Comparison of ENCODE assay signal across 14 cellular contexts in genomic region chr12:32698285-32698684, GRCh38. TPM values are rescaled to one million over a fixed set of nuclear protein-coding genes. Genes with fewer than 3 reads are reported as not detected.
DNase-seq lines count a peak whose midpoint lies in the region; ATAC-seq, FAIRE-seq and TF ChIP-seq lines count a peak whose summit lies in the region.
"Had no signal": no experiment of that assay in that cellular context is flagged by ENCODE, and none has a peak within 500 bp of the region (broad histone marks: within the 10 kb centered on the region; RNA-seq: fewer than 3 reads in every experiment).

No MANE protein-coding gene starts in this region.

- H3K4me1 ChIP-seq in SK-N-SH (ENCODE audit: control insufficient read depth in 1 of 2, insufficient read depth in 2 of 2, low read depth in 1 of 2, low read length in 1 of 2) (peaks cover 5 to 20% of the 10 kb centered on the region in 2 experiments; a peak in 2 of 4 replicates), small intestine (ENCODE audit: control insufficient read depth in 2 of 2, insufficient read depth in 1 of 2, low read depth in 1 of 2, low read length in 1 of 2) (no peaks in the 10 kb centered on the region), Caco-2 (no peaks in the 10 kb centered on the region)
- H3K4me1 ChIP-seq: SJSA1 had no signal

- H3K36me3 ChIP-seq in SK-N-SH (replicated peaks in 1 of 2; ENCODE audit: control insufficient read depth in 1 of 2, insufficient read depth in 2 of 2, low read length in 1 of 2) (peaks cover 6 to 13% of the 10 kb centered on the region in 2 experiments), small intestine (ENCODE audit: control insufficient read depth in 2 of 2, insufficient read depth in 2 of 2, low read length in 2 of 2) (no peaks in the 10 kb centered on the region), Caco-2 (ENCODE audit: control insufficient read depth, insufficient read depth, low read length) (no peaks in the 10 kb centered on the region; the same call in none of the 2 replicates)
- H3K36me3 ChIP-seq: thoracic aorta had no signal

- WGBS in SK-N-SH (ENCODE audit: low lambda C conversion rate), result 53% methylated on average over 2 of the region's 2 CpGs
- 63 to 82% (median 69%) methylated on average over 2 of the region's 2 CpGs for WGBS in small intestine, 3 donors

- no peaks in the 10 kb centered on the region for H3K27me3 Mint-ChIP-seq in Caco-2 (ENCODE audit: insufficient read depth, unreplicated experiment)
- H3K27me3 Mint-ChIP-seq: activated CD8-positive, alpha-beta T cell treated with anti-CD3 and anti-CD28 coated beads for 36 hours had no signal

- peaks cover 13% of the 10 kb centered on the region for H3F3A ChIP-seq in SK-N-SH (replicated peaks; ENCODE audit: insufficient read depth)

- H3K36me3 Mint-ChIP-seq in Caco-2 (ENCODE audit: insufficient read depth, unreplicated experiment), result peaks cover 33% of the 10 kb centered on the region

- BruUV-seq in Caco-2 (replicated peaks; lab: Mats Ljungman, UMichigan), result no TSS peak

- peaks cover 11% of the 10 kb centered on the region for H4K20me1 ChIP-seq in SK-N-SH (ENCODE audit: insufficient read depth)

- no peak for TF ChIP-seq CTCF in SK-N-SH (IDR thresholded peaks at IDR 0.05)
- TF ChIP-seq CTCF in Caco-2 (IDR thresholded peaks at IDR 0.05; ENCODE audit: insufficient read depth in 1 of 2, low read depth in 1 of 2, low read length in 1 of 2, severe bottlenecking in 1 of 2, unreplicated experiment in 1 of 2), result no peak

- CTCF ChIA-PET in SK-N-SH (lab: Yijun Ruan, JAX), result interaction anchor here (0.6 to 1.9 kb wide), 4 partner anchors 8 to 57 kb away, joined by 3 to 12 read pairs (median 3); partner anchors contain the start of gene YARS2
- CTCF ChIA-PET in Caco-2 (lab: Charles Lee), result no interaction called here

- no peaks in the 10 kb centered on the region for H3K4me1 Mint-ChIP-seq in Caco-2 (ENCODE audit: low read depth, unreplicated experiment)

- H3K4me3 ChIP-seq in SK-N-SH (ENCODE audit: low read depth in 2 of 2, low read length in 1 of 2) (no peak overlapping the region), small intestine (ENCODE audit: low read depth in 1 of 2, low read length in 2 of 2) (no peak overlapping the region), Caco-2 (ENCODE audit: low read depth, low read length) (no peak overlapping the region)
- H3K4me3 ChIP-seq: SJSA1, thoracic aorta had no signal

- H3K27ac Mint-ChIP-seq in Caco-2 (ENCODE audit: unreplicated experiment), result no peak overlapping the region
- H3K27ac Mint-ChIP-seq: activated CD8-positive, alpha-beta T cell treated with anti-CD3 and anti-CD28 coated beads for 36 hours; activated T-helper 2 cell treated with anti-CD3 and anti-CD28 coated beads, Interferon-gamma antibody, Interleukin-2, Interleukin-4, amounts not matched to agents 10 μg/mL and 5 μg/mL and 100 μg/mL, durations not matched to agents 14 hours and 24 hours and 36 hours had no signal

- intact Hi-C loops in Caco-2 (cut with micrococcal nuclease; ENCODE audit: unreplicated experiment), result no loop called here

- H3K27ac ChIP-seq in SK-N-SH (ENCODE audit: low read depth in 2 of 2, low read length in 1 of 2) (peak overlapping the region in 1 of 2 experiments; percentile 90; a peak in 2 of 4 replicates), small intestine (ENCODE audit: low read depth in 1 of 2, low read length in 1 of 2) (no peak overlapping the region)
- H3K27ac ChIP-seq: C4-2B, SJSA1, thoracic aorta had no signal

- peak in 1 of 2 experiments; percentile 85; a peak in 2 of 4 replicates for TF ChIP-seq EP300 in SK-N-SH (IDR thresholded peaks at IDR 0.05; ENCODE audit: borderline replicate concordance in 1 of 2, low read depth in 1 of 2, low read length in 1 of 2)

- H3K9me3 ChIP-seq in SK-N-SH, result no peaks in the 10 kb centered on the region
- no peaks in the 10 kb centered on the region for H3K9me3 ChIP-seq in small intestine (ENCODE audit: control insufficient read depth, low read depth)
- H3K9me3 ChIP-seq in Caco-2, result peaks cover 11% of the 10 kb centered on the region; the same call in 1 of the 2 replicates
- H3K9me3 ChIP-seq: SJSA1, thoracic aorta had no signal

- no peak overlapping the region for H3K4me3 Mint-ChIP-seq in Caco-2 (ENCODE audit: unreplicated experiment)
- H3K4me3 Mint-ChIP-seq: activated CD8-positive, alpha-beta T cell treated with anti-CD3 and anti-CD28 coated beads for 36 hours had no signal

- no peak for FAIRE-seq in small intestine (lab: Jason Lieb, UNC)

- POLR2A ChIA-PET in SK-N-SH (lab: Yijun Ruan, JAX) (interaction anchor here (2.2 kb wide), 1 partner anchor 19 kb away, joined by 9 read pairs; the partner anchor contains the start of gene DNM1L), Caco-2 (lab: Charles Lee) (no interaction called here)

- no peak overlapping the region for H2AFZ ChIP-seq in SK-N-SH (ENCODE audit: low read depth)

- no peaks in the 10 kb centered on the region for H3K9me2 ChIP-seq in SK-N-SH

- H3K27me3 ChIP-seq in SK-N-SH (ENCODE audit: insufficient read depth) (no peaks in the 10 kb centered on the region), small intestine (ENCODE audit: control insufficient read depth in 2 of 2, insufficient read depth in 2 of 2, low read length in 2 of 2) (no peaks in the 10 kb centered on the region), Caco-2 (replicated peaks; ENCODE audit: control insufficient read depth, insufficient read depth, low read length) (no peaks in the 10 kb centered on the region)
- H3K27me3 ChIP-seq: SJSA1 had no signal

- no peak overlapping the region for H3K9ac ChIP-seq in SK-N-SH

- no peak overlapping the region for H3K4me2 ChIP-seq in SK-N-SH

- H3K9me3 Mint-ChIP-seq in Caco-2 (ENCODE audit: unreplicated experiment), result peaks cover 21% of the 10 kb centered on the region
- H3K9me3 Mint-ChIP-seq: activated CD8-positive, alpha-beta T cell treated with anti-CD3 and anti-CD28 coated beads for 36 hours had no signal

- DNase-seq in NCI-H1092 (lab: John Stamatoyannopoulos, UW) (peak; percentile 42), NCI-H2171 treated with DMSO at 0.1 percent for 48 hours (lab: John Stamatoyannopoulos, UW) (peak; percentile 65), SK-N-SH (peak; percentile 67), small intestine (peak; percentile 5), Caco-2 (no peak)
- DNase-seq in effector CD8-positive, alpha-beta T cell (lab: John Stamatoyannopoulos, UW), result no peak
- DNase-seq: activated CD8-positive, alpha-beta T cell treated with anti-CD3 and anti-CD28 coated beads for 36 hours; amygdala; GDM1 had no signal

- peak; percentile 6; the same call in 1 of the 2 replicates for TF ChIP-seq RAD21 in SK-N-SH (IDR thresholded peaks at IDR 0.05; ENCODE audit: low read length)

- peaks cover 81% of the 10 kb centered on the region for H3K79me2 ChIP-seq in SK-N-SH (ENCODE audit: insufficient read depth)

- no peak for ATAC-seq in esophagus mucosa
- ATAC-seq: activated CD8-positive, alpha-beta T cell treated with anti-CD3 and anti-CD28 coated beads for 36 hours had no signal

TF ChIP-seq in SK-N-SH, 30 proteins besides CTCF, POLR2A, EP300 and RAD21 (continues in another document):
- TF ChIP-seq CHD2 (IDR thresholded peaks at IDR 0.05; ENCODE audit: low read length, partially characterized antibody) (peak; percentile 26), NFIC (IDR thresholded peaks at IDR 0.05; ENCODE audit: borderline replicate concordance) (no peak), JUND (IDR thresholded peaks at IDR 0.05) (no peak), MEF2A (IDR thresholded peaks at IDR 0.05; ENCODE audit: borderline replicate concordance, low read depth) (no peak), SIN3A (IDR thresholded peaks at IDR 0.05; ENCODE audit: borderline replicate concordance, low read depth, low read length) (no peak), MXI1 (IDR thresholded peaks at IDR 0.05; ENCODE audit: low read depth, low read length) (peak; percentile 36; the same call in 1 of the 2 replicates), GATA2 (CRISPR knock-in tag; IDR thresholded peaks at IDR 0.05) (no peak), ZBTB33 (IDR thresholded peaks at IDR 0.05; ENCODE audit: borderline replicate concordance, low read depth) (no peak), TCF12 (IDR thresholded peaks at IDR 0.05) (peak; percentile 39; the same call in 1 of the 2 replicates), RFX5 (IDR thresholded peaks at IDR 0.05; ENCODE audit: low read length) (no peak), FOSL2 (IDR thresholded peaks at IDR 0.05; ENCODE audit: borderline replicate concordance, low read depth) (no peak)
- TF ChIP-seq, protein P1, sequence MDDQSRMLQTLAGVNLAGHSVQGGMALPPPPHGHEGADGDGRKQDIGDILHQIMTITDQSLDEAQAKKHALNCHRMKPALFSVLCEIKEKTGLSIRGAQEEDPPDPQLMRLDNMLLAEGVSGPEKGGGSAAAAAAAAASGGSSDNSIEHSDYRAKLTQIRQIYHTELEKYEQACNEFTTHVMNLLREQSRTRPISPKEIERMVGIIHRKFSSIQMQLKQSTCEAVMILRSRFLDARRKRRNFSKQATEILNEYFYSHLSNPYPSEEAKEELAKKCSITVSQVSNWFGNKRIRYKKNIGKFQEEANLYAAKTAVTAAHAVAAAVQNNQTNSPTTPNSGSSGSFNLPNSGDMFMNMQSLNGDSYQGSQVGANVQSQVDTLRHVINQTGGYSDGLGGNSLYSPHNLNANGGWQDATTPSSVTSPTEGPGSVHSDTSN (IDR thresholded peaks at IDR 0.05), result no peak

RNA-seq across cellular contexts. Expression of gene DNM1L, which starts 19.2 kb away (rescaled TPM):
- polyA plus RNA-seq in SK-N-SH (2012; rRNA removed) (26.6 and 39.5 TPM in 2 replicates), small intestine (10 to 100 TPM; 16.2 to 24.9 (median 19.5) TPM)
- 33.4 and 38.0 TPM in 2 replicates for polyA plus RNA-seq in SK-N-SH (2012; cell fraction: cytosol; rRNA removed)
- polyA plus RNA-seq in SK-N-SH (2012; cell fraction: nucleus; rRNA removed), result 43.8 and 76.3 TPM in 2 replicates
- total RNA-seq in Caco-2 (2022) (136 and 137 TPM in 2 replicates), esophagus mucosa (49.1 TPM)

RNA-seq across cellular contexts. Expression of gene YARS2, which starts 57.4 kb away (rescaled TPM):
- polyA plus RNA-seq in SK-N-SH (2012; rRNA removed) (14.3 and 16.5 TPM in 2 replicates), small intestine (10 to 100 TPM in 1 of 3 donors, 1 to 10 TPM in 2; 5.4 to 18.7 (median 7.4) TPM)
- polyA plus RNA-seq in SK-N-SH (2012; cell fraction: cytosol; rRNA removed), result 13.4 and 14.3 TPM in 2 replicates
- polyA plus RNA-seq in SK-N-SH (2012; cell fraction: nucleus; rRNA removed), result 9.4 and 13.2 TPM in 2 replicates
- total RNA-seq in Caco-2 (2022) (48.7 and 56.6 TPM in 2 replicates), esophagus mucosa (13.5 TPM)

Comparison
In these comparisons a context has a peak if more than half of its experiments do, and no peak if none do; other contexts are left out.
1. DNase-seq: peak in NCI-H1092 (single experiment), NCI-H2171 treated with DMSO at 0.1 percent for 48 hours (single experiment), SK-N-SH (single experiment) and small intestine (single experiment); none in Caco-2 (0 of 2) and effector CD8-positive, alpha-beta T cell (single experiment).